Comparison of ENCODE assay signal across 25 cellular contexts in the genomic region with DNA sequence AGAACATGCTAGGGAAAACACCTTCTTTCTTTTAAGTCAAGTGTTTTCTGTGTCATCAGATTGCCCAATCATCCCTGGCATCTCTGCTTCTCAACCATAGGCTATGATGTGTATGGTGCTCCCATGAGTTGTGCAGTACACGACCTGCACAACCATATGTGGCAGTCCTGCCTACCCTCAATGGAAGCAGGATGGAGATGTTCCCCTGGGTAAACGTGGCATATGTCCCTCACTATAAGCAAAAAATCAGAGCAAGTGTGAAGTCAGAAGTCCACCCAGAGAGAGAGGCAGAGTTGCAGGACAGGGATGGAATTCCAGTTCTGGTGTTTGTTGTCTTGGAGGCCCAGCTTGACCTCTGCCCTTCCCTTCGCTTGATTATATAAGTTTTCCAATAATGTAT. TPM values are rescaled to one million over a fixed set of nuclear protein-coding genes. Genes with fewer than 3 reads are reported as not detected.
DNase-seq lines count a peak whose midpoint lies in the region; ATAC-seq, FAIRE-seq and TF ChIP-seq lines count a peak whose summit lies in the region.
"Had no signal": no experiment of that assay in that cellular context is flagged by ENCODE, and none has a peak within 500 bp of the region (broad histone marks: within the 10 kb centered on the region; RNA-seq: fewer than 3 reads in every experiment).

No MANE protein-coding gene starts in this region.

- H2AFZ ChIP-seq in DND-41 (ENCODE audit: low read depth, low read length) (peak overlapping the region; percentile 85; the same call in 1 of the 2 replicates), astrocyte (ENCODE audit: low read depth, low read length) (no peak overlapping the region)

- H3K9me3 ChIP-seq in DND-41 (ENCODE audit: insufficient read depth, low read length, severe bottlenecking) (no peaks in the 10 kb centered on the region), astrocyte (ENCODE audit: insufficient read depth, low read depth, low read length) (no peaks in the 10 kb centered on the region)
- H3K9me3 ChIP-seq: adrenal gland, lower lobe of right lung, sigmoid colon, thoracic aorta had no signal

- H3K9ac ChIP-seq in DND-41 (ENCODE audit: low read depth, low read length) (no peak overlapping the region), astrocyte (ENCODE audit: low read length) (no peak overlapping the region)
- H3K9ac ChIP-seq: parathyroid adenoma had no signal

- intact Hi-C loops in natural killer cell (cut with micrococcal nuclease) = no loop called here

- ATAC-seq in DND-41 (ENCODE audit: insufficient read depth, low read depth) (no peak), natural killer cell (no peak), GM21390 (IDR thresholded peaks at IDR 0.05; ENCODE audit: unreplicated experiment) (no peak)
- ATAC-seq: lower lobe of right lung; stimulated activated effector memory CD8-positive, alpha-beta T cell treated with anti-CD3 and anti-CD28 coated beads, Interleukin-12 subunit alpha, Interleukin-12 subunit beta, amount 100 ng/mL, for 72 hours had no signal

- peaks cover 27% of the 10 kb centered on the region for H3K4me1 ChIP-seq in DND-41 (ENCODE audit: insufficient read depth, low read length)
- H3K4me1 ChIP-seq in astrocyte (ENCODE audit: insufficient read depth, low read length) = peaks cover 18% of the 10 kb centered on the region

- peaks cover 3% of the 10 kb centered on the region for H3K27me3 Mint-ChIP-seq in activated T-cell treated with anti-CD3 and anti-CD28 coated beads, Interleukin-2, amount 50 U/mL, for 24 hours
- H3K27me3 Mint-ChIP-seq in astrocyte (ENCODE audit: low read depth, unreplicated experiment) = peaks cover 6% of the 10 kb centered on the region
- peaks cover 11 to 14% of the 10 kb centered on the region in 2 donors for H3K27me3 Mint-ChIP-seq in natural killer cell (ENCODE audit: low read depth in 2 of 2)

- H3K4me3 ChIP-seq in DND-41 (ENCODE audit: low read depth in 1 of 2, low read length in 2 of 2) (no peak overlapping the region), astrocyte (ENCODE audit: insufficient read depth, low read depth, low read length) (no peak overlapping the region)
- H3K4me3 ChIP-seq: cardiac muscle cell had no signal

- H3K36me3 Mint-ChIP-seq in activated T-cell treated with anti-CD3 and anti-CD28 coated beads, Interleukin-2, amount 50 U/mL, for 24 hours (ENCODE audit: low read depth) = peaks cover 20% of the 10 kb centered on the region
- H3K36me3 Mint-ChIP-seq in astrocyte (ENCODE audit: low read depth, unreplicated experiment) (peaks cover 15% of the 10 kb centered on the region), natural killer cell (no peaks in the 10 kb centered on the region)

- H3K4me2 ChIP-seq in DND-41 (ENCODE audit: insufficient read depth, low read length) (no peak overlapping the region), astrocyte (ENCODE audit: low read length) (no peak overlapping the region)

- FAIRE-seq in astrocyte (lab: Jason Lieb, UNC) = no peak
- FAIRE-seq: GM18507 had no signal

- peaks cover 42% of the 10 kb centered on the region for H3K4me1 Mint-ChIP-seq in activated T-cell treated with anti-CD3 and anti-CD28 coated beads, Interleukin-2, amount 50 U/mL, for 24 hours (ENCODE audit: low read depth)
- H3K4me1 Mint-ChIP-seq in astrocyte (ENCODE audit: low read depth, unreplicated experiment) = peaks cover 24% of the 10 kb centered on the region
- peaks cover 22 to 26% of the 10 kb centered on the region in 2 donors for H3K4me1 Mint-ChIP-seq in natural killer cell

- no peaks in the 10 kb centered on the region for H3K9me3 Mint-ChIP-seq in activated T-cell treated with anti-CD3 and anti-CD28 coated beads, Interleukin-2, amount 50 U/mL, for 24 hours
- H3K9me3 Mint-ChIP-seq in astrocyte (ENCODE audit: unreplicated experiment) (no peaks in the 10 kb centered on the region), natural killer cell (no peaks in the 10 kb centered on the region)
- H3K9me3 Mint-ChIP-seq: stimulated activated effector memory CD8-positive, alpha-beta T cell treated with anti-CD3 and anti-CD28 coated beads, Interleukin-12 subunit alpha, Interleukin-12 subunit beta, amount 100 ng/mL, for 72 hours had no signal

- H3K36me3 ChIP-seq in DND-41 (ENCODE audit: insufficient read depth, low read length) = peaks cover 16% of the 10 kb centered on the region
- no peaks in the 10 kb centered on the region for H3K36me3 ChIP-seq in astrocyte (ENCODE audit: insufficient read depth, low read length)

- peak overlapping the region; percentile 50 for H3K27ac Mint-ChIP-seq in activated T-cell treated with anti-CD3 and anti-CD28 coated beads, Interleukin-2, amount 50 U/mL, for 24 hours
- peak overlapping the region; percentile 59 for H3K27ac Mint-ChIP-seq in astrocyte (ENCODE audit: unreplicated experiment)
- no peak overlapping the region for H3K27ac Mint-ChIP-seq in natural killer cell

- no peak overlapping the region for H3K27ac ChIP-seq in DND-41 (ENCODE audit: low read length)
- H3K27ac ChIP-seq in astrocyte (ENCODE audit: low read depth, low read length) = no peak overlapping the region
- H3K27ac ChIP-seq: adrenal gland, cardiac muscle cell, epithelial cell of prostate, parathyroid adenoma, WERI-Rb-1 had no signal

- H3K27me3 ChIP-seq in DND-41 (ENCODE audit: insufficient read depth, low read length, poor library complexity) (no peaks in the 10 kb centered on the region), astrocyte (ENCODE audit: insufficient read depth, low read length) (no peaks in the 10 kb centered on the region)
- H3K27me3 ChIP-seq: adrenal gland, cardiac muscle cell, sigmoid colon had no signal

- H4K20me1 ChIP-seq in DND-41 (ENCODE audit: insufficient read depth, low read length) = no peaks in the 10 kb centered on the region
- no peaks in the 10 kb centered on the region for H4K20me1 ChIP-seq in astrocyte (ENCODE audit: insufficient read depth, low read length)

- no peak for DNase-seq in activated T-cell treated with anti-CD3 and anti-CD28 coated beads, Interleukin-2, amount 50 U/mL, for 24 hours
- no peak for DNase-seq in activated T-cell treated with anti-CD3 and anti-CD28 coated beads, Interleukin-2, amount 50 U/mL, for 1 hour
- DNase-seq in DND-41 (no peak), astrocyte (ENCODE audit: low read depth) (no peak), natural killer cell (no peak), SKM-1 treated with dmso at 0.1 percent for 144 hours (lab: John Stamatoyannopoulos, UW; ENCODE audit: unreplicated experiment) (no peak), MV-4-11 (lab: John Stamatoyannopoulos, UW) (no peak)
- DNase-seq: adrenal gland, C1 segment of cervical spinal cord, foreskin melanocyte, hippocampal formation, islet precursor cell, lower lobe of right lung, NCI-H1694, NCI-H748 treated with DMSO at 0.1 percent for 48 hours, SHP77 treated with DMSO at 0.1 percent for 48 hours, sigmoid colon, WERI-Rb-1 had no signal

- H3K79me2 ChIP-seq in DND-41 (ENCODE audit: insufficient read depth, low read length) = peaks cover 20% of the 10 kb centered on the region
- peaks cover 25% of the 10 kb centered on the region for H3K79me2 ChIP-seq in astrocyte (ENCODE audit: insufficient read depth, low read length)
- H3K79me2 ChIP-seq: parathyroid adenoma had no signal

- TF ChIP-seq CTCF in DND-41 (IDR thresholded peaks at IDR 0.05; ENCODE audit: borderline replicate concordance, extremely low read depth, low read length, poor library complexity, severe bottlenecking) (no peak), astrocyte (IDR thresholded peaks at IDR 0.05; ENCODE audit: insufficient read depth, low read depth, low read length) (no peak), natural killer cell (IDR thresholded peaks at IDR 0.05) (no peak)

- H3K4me3 Mint-ChIP-seq in activated T-cell treated with anti-CD3 and anti-CD28 coated beads, Interleukin-2, amount 50 U/mL, for 24 hours = no peak overlapping the region
- peak overlapping the region; percentile 29 for H3K4me3 Mint-ChIP-seq in astrocyte (ENCODE audit: unreplicated experiment)
- peak overlapping the region; percentile 13 for H3K4me3 Mint-ChIP-seq in natural killer cell

RNA-seq across cellular contexts. Expression of gene SNHG17, which starts 10.3 kb away (rescaled TPM):
- total RNA-seq in astrocyte (34.2 and 39.3 TPM in 2 replicates), natural killer cell (10 to 100 TPM; 53.5 to 64.0 (median 53.8) TPM)

RNA-seq across cellular contexts. Expression of gene RALGAPB, which starts 27.2 kb away (rescaled TPM):
- 39.0 and 40.2 TPM in 2 replicates for total RNA-seq in astrocyte
- 10 to 100 TPM; 45.1 to 73.1 (median 57.4) TPM for total RNA-seq in natural killer cell

Comparison
In these comparisons a context has a peak if more than half of its experiments do, and no peak if none do; other contexts are left out.
1. H3K27ac Mint-ChIP-seq: peak in activated T-cell treated with anti-CD3 and anti-CD28 coated beads, Interleukin-2, amount 50 U/mL, for 24 hours (single experiment) and astrocyte (single experiment); none in natural killer cell (0 of 2).